In genomic region chr12:28457785-28458184, GRCh38 we compare ENCODE assay signal across 27 cellular contexts.
DNase-seq lines count a peak whose midpoint lies in the region; ATAC-seq and TF ChIP-seq lines count a peak whose summit lies in the region.
"Had no signal": no experiment of that assay in that cellular context is flagged by ENCODE, and none has a peak within 500 bp of the region (broad histone marks: within the 10 kb centered on the region; RNA-seq: fewer than 3 reads in every experiment).

No MANE protein-coding gene starts in this region.

- no peak overlapping the region for H3K9ac ChIP-seq in BLaER1 treated with 17β-estradiol and CSF1 and Interleukin-3, amounts not matched to agents 10 nM and 100 nM
- H3K9ac ChIP-seq in KMS-11 (no peak overlapping the region), mesenchymal stem cell (ENCODE audit: low read length) (no peak overlapping the region)
- H3K9ac ChIP-seq: GM23248 had no signal

- no peaks in the 10 kb centered on the region for H4K20me1 ChIP-seq in BLaER1 treated with 17β-estradiol and CSF1 and Interleukin-3, amounts not matched to agents 10 nM and 100 nM
- no peaks in the 10 kb centered on the region for H4K20me1 ChIP-seq in KMS-11 (ENCODE audit: insufficient read depth)

- peak overlapping the region; percentile 14 to 76 (median 35); a peak in 17 of 22 replicates for H3K4me2 ChIP-seq in BLaER1 treated with 17β-estradiol and CSF1 and Interleukin-3, amounts not matched to agents 10 nM and 100 nM
- peak overlapping the region; percentile 34; the same call in 1 of the 2 replicates for H3K4me2 ChIP-seq in KMS-11
- H3K4me2 ChIP-seq in mesenchymal stem cell (ENCODE audit: low read length, poor library complexity, severe bottlenecking), result no peak overlapping the region

- no peak for TF ChIP-seq CTCF in KMS-11 (conservative IDR thresholded peaks at IDR 0.05; ENCODE audit: low read depth, low read length)
- TF ChIP-seq CTCF in upper lobe of left lung (IDR thresholded peaks at IDR 0.05), result no peak

- H2BK15ac ChIP-seq in mesenchymal stem cell (ENCODE audit: low read depth, poor library complexity, severe bottlenecking), result no peak overlapping the region

- no peaks in the 10 kb centered on the region for H3K9me3 ChIP-seq in BLaER1 treated with 17β-estradiol and CSF1 and Interleukin-3, amounts not matched to agents 10 nM and 100 nM (replicated peaks in 1 of 11)
- H3K9me3 ChIP-seq in mesenchymal stem cell (ENCODE audit: control insufficient read depth, low read length), result no peaks in the 10 kb centered on the region
- no peaks in the 10 kb centered on the region for H3K9me3 ChIP-seq in upper lobe of left lung
- H3K9me3 ChIP-seq: vagina had no signal

- no peak overlapping the region for H2BK120ac ChIP-seq in mesenchymal stem cell (ENCODE audit: low read depth, low read length)

- no peak overlapping the region for H3K14ac ChIP-seq in mesenchymal stem cell (ENCODE audit: low read length in 2 of 2)

- no peak overlapping the region for H2BK12ac ChIP-seq in mesenchymal stem cell (ENCODE audit: low read length in 2 of 2)

- H2AK5ac ChIP-seq in mesenchymal stem cell (ENCODE audit: low read length, severe bottlenecking), result no peak overlapping the region

- H3K23ac ChIP-seq in mesenchymal stem cell (ENCODE audit: low read length in 2 of 2), result no peak overlapping the region

- no peak for TF ChIP-seq POLR2A in upper lobe of left lung (IDR thresholded peaks at IDR 0.05)

- no peaks in the 10 kb centered on the region for H3K79me1 ChIP-seq in mesenchymal stem cell (replicated peaks; ENCODE audit: low read length, poor library complexity, severe bottlenecking)

- no peak overlapping the region for H4K8ac ChIP-seq in mesenchymal stem cell (ENCODE audit: low read length)

- H3K18ac ChIP-seq in mesenchymal stem cell (ENCODE audit: low read depth in 1 of 2, low read length in 2 of 2), result no peak overlapping the region

- H3K36me3 ChIP-seq in BLaER1 treated with 17β-estradiol and CSF1 and Interleukin-3, amounts not matched to agents 10 nM and 100 nM, result peaks cover 0 to 26% (median 0%) of the 10 kb centered on the region in 11 experiments; a peak in 6 of 22 replicates
- H3K36me3 ChIP-seq in KMS-11 (ENCODE audit: insufficient read depth) (no peaks in the 10 kb centered on the region), mesenchymal stem cell (ENCODE audit: control insufficient read depth in 1 of 2, insufficient read depth in 2 of 2, low read depth in 1 of 2, low read length in 2 of 2) (peaks cover 0 to 6% of the 10 kb centered on the region in 2 experiments), upper lobe of left lung (peaks cover 0 to 3% (median 0%) of the 10 kb centered on the region in 4 donors)
- H3K36me3 ChIP-seq: vagina, WERI-Rb-1 had no signal

- no peaks in the 10 kb centered on the region for H3K79me2 ChIP-seq in KMS-11 (ENCODE audit: insufficient read depth, low read depth)

- DNase-seq in amniotic epithelial cell (ENCODE audit: low read depth) (peak; percentile 42), mesenchymal stem cell (peak; percentile 32), NCI-H446 treated with DMSO at 0.1 percent for 48 hours (lab: John Stamatoyannopoulos, UW) (no peak), cortex of kidney (lab: John Stamatoyannopoulos, UW) (no peak), inferior parietal cortex (ENCODE audit: extremely low spot score) (no peak), upper lobe of left lung (no peak)
- DNase-seq: activated CD4-positive, alpha-beta T cell treated with anti-CD3 and anti-CD28 coated beads for 4 hours; activated T-cell treated with anti-CD3 and anti-CD28 coated beads for 4 hours; amygdala; CD8-positive, alpha-beta memory T cell; effector CD8-positive, alpha-beta T cell; GM23248; hypothalamus; left cardiac atrium; NCI-H1105; NCI-H1930; NCI-H526; SHP77 treated with DMSO at 0.1 percent for 48 hours; stimulated activated CD4-positive, alpha-beta T cell treated with anti-CD3 and anti-CD28 coated beads, Interleukin-1b, Interleukin-23, amount 100 ng/mL, for 48 hours; stimulated activated naive CD8-positive, alpha-beta T cell treated with anti-CD3 and anti-CD28 coated beads, Interleukin-15, amount 100 ng/mL, for 72 hours; WERI-Rb-1 had no signal

- H3K4ac ChIP-seq in mesenchymal stem cell (ENCODE audit: low read depth in 1 of 2, low read length in 2 of 2), result no peak overlapping the region

- ATAC-seq in upper lobe of left lung (ENCODE audit: low FRiP score in 2 of 2), result no peak
- ATAC-seq: left cardiac atrium; Panc1; stimulated activated naive CD8-positive, alpha-beta T cell treated with anti-CD3 and anti-CD28 coated beads, Interleukin-15, amount 100 ng/mL, for 72 hours had no signal

- H3K4me3 ChIP-seq in BLaER1 treated with 17β-estradiol and CSF1 and Interleukin-3, amounts not matched to agents 10 nM and 100 nM, result no peak overlapping the region
- H3K4me3 ChIP-seq in KMS-11 (IDR thresholded peaks at IDR 0.05; ENCODE audit: insufficient read depth, low read depth, low read length), result no peak overlapping the region
- no peak overlapping the region for H3K4me3 ChIP-seq in mesenchymal stem cell (ENCODE audit: insufficient read depth in 1 of 2, low read depth in 1 of 2, low read length in 2 of 2)
- H3K4me3 ChIP-seq in upper lobe of left lung, result no peak overlapping the region
- H3K4me3 ChIP-seq: GM23248, lung, vagina had no signal

- H3K27ac ChIP-seq in BLaER1 treated with 17β-estradiol and CSF1 and Interleukin-3, amounts not matched to agents 10 nM and 100 nM, result 0 out of 22 replicates have a peak overlapping the region, but pooled peaks of 1 of the 11 experiments have one; percentile 7
- H3K27ac ChIP-seq in KMS-11 (no peak overlapping the region), mesenchymal stem cell (ENCODE audit: low read length, poor library complexity, severe bottlenecking) (no peak overlapping the region), upper lobe of left lung (no peak overlapping the region)
- H3K27ac ChIP-seq: epithelial cell of prostate, GM23248, vagina, WERI-Rb-1 had no signal

- no peak overlapping the region for H2BK5ac ChIP-seq in mesenchymal stem cell (ENCODE audit: low read depth, low read length, poor library complexity, severe bottlenecking)

- H4K91ac ChIP-seq in mesenchymal stem cell (ENCODE audit: low read length), result no peak overlapping the region

- H3K27me3 ChIP-seq in BLaER1 treated with 17β-estradiol and CSF1 and Interleukin-3, amounts not matched to agents 10 nM and 100 nM, result no peaks in the 10 kb centered on the region
- H3K27me3 ChIP-seq in KMS-11 (ENCODE audit: insufficient read depth, low read depth) (no peaks in the 10 kb centered on the region), mesenchymal stem cell (ENCODE audit: control insufficient read depth in 1 of 2, insufficient read depth in 1 of 2, low read length in 2 of 2) (no peaks in the 10 kb centered on the region), upper lobe of left lung (no peaks in the 10 kb centered on the region)
- H3K27me3 ChIP-seq: vagina had no signal

- H3K4me1 ChIP-seq in BLaER1 treated with 17β-estradiol and CSF1 and Interleukin-3, amounts not matched to agents 10 nM and 100 nM, result peaks cover 3 to 27% (median 18%) of the 10 kb centered on the region in 10 experiments; a peak in 18 of 20 replicates
- peaks cover 18% of the 10 kb centered on the region for H3K4me1 ChIP-seq in KMS-11 (ENCODE audit: low read depth, poor library complexity, severe bottlenecking)
- H3K4me1 ChIP-seq in mesenchymal stem cell (ENCODE audit: control insufficient read depth, insufficient read depth, low read depth, low read length), result no peaks in the 10 kb centered on the region
- no peaks in the 10 kb centered on the region for H3K4me1 ChIP-seq in upper lobe of left lung
- H3K4me1 ChIP-seq: vagina had no signal

- WGBS in mesenchymal stem cell, result 81% methylated on average over 3 of the region's 3 CpGs
- 73 to 83% methylated on average over 3 of the region's 3 CpGs for WGBS in upper lobe of left lung, 2 donors

- no peak overlapping the region for H2AFZ ChIP-seq in KMS-11 (ENCODE audit: low read depth)
- no peak overlapping the region for H2AFZ ChIP-seq in mesenchymal stem cell (ENCODE audit: low read depth, low read length)
- H2AFZ ChIP-seq: GM23248 had no signal

- no peak for TF ChIP-seq EP300 in upper lobe of left lung (IDR thresholded peaks at IDR 0.05)

Comparison
In these comparisons a context has a peak if more than half of its experiments do, and no peak if none do; other contexts are left out.
1. DNase-seq: peak in amniotic epithelial cell (single experiment) and mesenchymal stem cell (single experiment); none in NCI-H446 treated with DMSO at 0.1 percent for 48 hours (single experiment), cortex of kidney (single experiment), inferior parietal cortex (single experiment) and upper lobe of left lung (0 of 2).